Comparison of ENCODE assay signal across 25 cellular contexts in the genomic region with DNA sequence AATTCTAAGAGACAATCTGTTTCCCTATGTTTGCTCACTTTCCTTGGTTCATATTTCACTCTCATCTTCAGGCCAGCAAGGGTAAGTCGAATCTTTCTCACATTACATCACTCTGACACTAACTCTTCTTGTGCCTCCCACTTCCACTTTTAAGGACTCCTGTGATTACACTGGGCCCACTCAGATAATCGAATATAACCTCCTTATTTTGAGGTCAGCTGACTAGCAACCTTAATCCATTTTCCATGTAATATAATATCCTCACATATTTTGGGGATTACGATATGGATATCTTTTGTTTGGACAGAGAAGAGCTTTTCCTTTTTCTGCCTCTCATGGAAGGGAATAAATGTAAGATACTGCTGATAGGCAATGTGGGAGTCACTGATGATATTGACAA.
"Had no signal": no experiment of that assay in that cellular context is flagged by ENCODE, and none has a peak within 500 bp of the region (broad histone marks: within the 10 kb centered on the region; RNA-seq: fewer than 3 reads in every experiment).

No MANE protein-coding gene starts in this region.

- H3K27ac ChIP-seq: epithelial cell of prostate, esophagus squamous epithelium, left ventricle myocardium inferior, pancreas, prostate gland, spleen, suprapubic skin, tibial artery, upper lobe of right lung, WERI-Rb-1 had no signal

- DNase-seq: activated CD4-positive, alpha-beta T cell treated with anti-CD3 and anti-CD28 coated beads for 48 hours; activated CD4-positive, alpha-beta T cell treated with anti-CD3 and anti-CD28 coated beads, Interleukin-2, amount 50 U/mL, for 48 hours; activated CD8-positive, alpha-beta memory T cell treated with anti-CD3 and anti-CD28 coated beads for 24 hours; activated effector memory CD4-positive, alpha-beta T cell treated with Interleukin-2 at 50 U/mL for 16 hours; activated naive CD4-positive, alpha-beta T cell treated with Interleukin-2 at 50 U/mL for 16 hours; anterior cingulate cortex; effector CD8-positive, alpha-beta T cell; esophagus squamous epithelium; foreskin melanocyte; left ventricle myocardium inferior; mesendoderm; pancreas; spleen; stimulated activated naive CD4-positive, alpha-beta T cell; tibial artery; upper lobe of right lung; WERI-Rb-1 had no signal

- H3K36me3 ChIP-seq: esophagus squamous epithelium, left ventricle myocardium inferior, pancreas, prostate gland, spleen, suprapubic skin, tibial artery, upper lobe of right lung, WERI-Rb-1 had no signal

- FAIRE-seq: colon, endometrium, islet of Langerhans, pancreas, TTC549 had no signal

- H3K27me3 ChIP-seq: esophagus squamous epithelium, pancreas, spleen, suprapubic skin, tibial artery, upper lobe of right lung had no signal

- H3K4me3 ChIP-seq: esophagus squamous epithelium, left ventricle myocardium inferior, lung, pancreas, prostate gland, spleen, suprapubic skin, tibial artery, upper lobe of right lung had no signal
